ENCODE assay signal across 19 cellular contexts in genomic region chr16:67964477-67965131, GRCh38. TPM values are rescaled to one million over a fixed set of nuclear protein-coding genes. Genes with fewer than 3 reads are reported as not detected.
A peak's percentile ranks its signal among the peaks of the same experiment; 100 is the strongest.
DNase-seq lines count a peak whose midpoint lies in the region; ATAC-seq, FAIRE-seq and TF ChIP-seq lines count a peak whose summit lies in the region.
"Had no signal": no experiment of that assay in that cellular context is flagged by ENCODE, and none has a peak within 500 bp of the region (broad histone marks: within the 10 kb centered on the region; RNA-seq: fewer than 3 reads in every experiment).

No MANE protein-coding gene starts in this region.

- 0 out of 2 replicates have a peak overlapping the region, but pooled peaks have one; percentile 54 for H4K8ac ChIP-seq in H1 (ENCODE audit: extremely low read depth, insufficient read depth, low read length)

- H3K4me3 Mint-ChIP-seq in CD4-positive, CD25-positive, alpha-beta regulatory T cell, result peak overlapping the region in 1 of 4 donors; percentile 98
- H3K4me3 Mint-ChIP-seq in T-helper 17 cell, result no peak overlapping the region

- no peak overlapping the region for H3K14ac ChIP-seq in H1 (ENCODE audit: insufficient read length)

- H3K27ac ChIP-seq in CD4-positive, CD25-positive, alpha-beta regulatory T cell (ENCODE audit: insufficient read depth, low read length, poor library complexity, severe bottlenecking), result no peak overlapping the region
- H3K27ac ChIP-seq in HEK293 (ENCODE audit: extremely low read depth, low read depth, low read length) (no peak overlapping the region), H1 (ENCODE audit: low read depth, low read length) (no peak overlapping the region), parathyroid adenoma (peak overlapping the region; percentile 70)

- peaks cover 0 to 25% of the 10 kb centered on the region in 2 experiments for H4K20me1 ChIP-seq in H1 (replicated peaks in 1 of 2; ENCODE audit: control insufficient read depth in 1 of 2, insufficient read depth in 2 of 2, low read length in 2 of 2)

- H2AK5ac ChIP-seq in H1 (ENCODE audit: low read depth, low read length), result 0 out of 2 replicates have a peak overlapping the region, but pooled peaks have one; percentile 43

- TF ChIP-seq CTCF in HEK293 (tag by site-specific recombination; IDR thresholded peaks at IDR 0.05) (no peak), H1 (IDR thresholded peaks at IDR 0.05; ENCODE audit: control extremely low read depth in 1 of 3, insufficient read depth in 1 of 3, low read depth in 1 of 3, low read length in 3 of 3) (no peak), parathyroid adenoma (IDR thresholded peaks at IDR 0.05) (no peak)

- H2AFZ ChIP-seq in H1 (ENCODE audit: low read length) (no peak overlapping the region), parathyroid adenoma (no peak overlapping the region)

- no peak overlapping the region; a peak in 1 of 7 replicates for H3K9ac ChIP-seq in H1 (replicated peaks in 1 of 4; ENCODE audit: extremely low read depth in 1 of 4, low read depth in 3 of 4, low read length in 3 of 4)
- no peak overlapping the region for H3K9ac ChIP-seq in parathyroid adenoma

- TF ChIP-seq RAD21 in H1 (IDR thresholded peaks at IDR 0.05 in 1 of 2, conservative IDR thresholded peaks at IDR 0.05 in 1 of 2; ENCODE audit: low read depth in 2 of 2, low read length in 2 of 2), result no peak

- peaks cover 20% of the 10 kb centered on the region; the same call in 1 of the 2 replicates for H3K79me1 ChIP-seq in H1 (ENCODE audit: low read depth, low read length)

- POLR2A ChIA-PET in HEK293 (lab: Yijun Ruan, JAX) (interaction anchor here (0.7 to 1.3 kb wide), 2 partner anchors 17 to 58 kb away, joined by 3 to 4 read pairs; partner anchors contain the start of genes DDX28 and DUS2), H1 (lab: Charles Lee; ENCODE audit: partially characterized antibody) (interaction anchor here (0.6 to 3.9 kb wide), 12 partner anchors 8 to 417 kb away, joined by 3 to 26 read pairs (median 3); partner anchors contain the start of genes DDX28, DUS2, EDC4 and PSMB10)

- no peak overlapping the region for H3K18ac ChIP-seq in H1 (ENCODE audit: extremely low read depth, low read length)

- ATAC-seq in CD4-positive, CD25-positive, alpha-beta regulatory T cell (ENCODE audit: low read depth in 2 of 2), result no peak
- no peak for ATAC-seq in HG03571 (IDR thresholded peaks at IDR 0.05; ENCODE audit: unreplicated experiment)
- no peak for ATAC-seq in T-helper 17 cell
- ATAC-seq: esophagus mucosa had no signal

- no peak for TF ChIP-seq EP300 in H1 (IDR thresholded peaks at IDR 0.05; ENCODE audit: borderline replicate concordance in 1 of 2, low read depth in 2 of 2, low read length in 2 of 2)

- 94% methylated on average over 6 of the region's 6 CpGs; no CpG with 5 or more reads in 1 of the 2 experiments for WGBS in H1 (ENCODE audit: extremely low coverage in 1 of 2, insufficient coverage in 1 of 2, insufficient read length in 1 of 2, insufficient replicate concordance in 2 of 2, low coverage in 1 of 2, low lambda C conversion rate in 2 of 2, missing lambda C conversion rate in 1 of 2), 2 experiments

- H3K23me2 ChIP-seq in H1 (ENCODE audit: low read depth, low read length), result peaks cover 7% of the 10 kb centered on the region; the same call in 1 of the 2 replicates

- H3K4me1 Mint-ChIP-seq in CD4-positive, CD25-positive, alpha-beta regulatory T cell, result peaks cover 5 to 38% (median 24%) of the 10 kb centered on the region in 4 donors
- H3K4me1 Mint-ChIP-seq in T-helper 17 cell, result peaks cover 20% of the 10 kb centered on the region

- no peak for FAIRE-seq in H1 (lab: Jason Lieb, UNC)

- no peaks in the 10 kb centered on the region for H3K27me3 ChIP-seq in CD4-positive, CD25-positive, alpha-beta regulatory T cell (ENCODE audit: control insufficient read depth, insufficient read depth, low read length)
- H3K27me3 ChIP-seq in H1 (replicated peaks in 1 of 4; ENCODE audit: control insufficient read depth in 3 of 4, extremely low read depth in 1 of 4, insufficient read depth in 3 of 4, low read length in 3 of 4), result no peaks in the 10 kb centered on the region
- no peaks in the 10 kb centered on the region for H3K27me3 ChIP-seq in parathyroid adenoma (ENCODE audit: control insufficient read depth, insufficient read depth, low read length)
- H3K27me3 ChIP-seq: BE2C had no signal

- no peak overlapping the region for H4K91ac ChIP-seq in H1 (replicated peaks; ENCODE audit: insufficient read length, low read length)

- H3K36me3 Mint-ChIP-seq in CD4-positive, CD25-positive, alpha-beta regulatory T cell, result peaks cover 9% of the 10 kb centered on the region
- peaks cover 4% of the 10 kb centered on the region for H3K36me3 Mint-ChIP-seq in T-helper 17 cell (ENCODE audit: low read depth)

- no peak overlapping the region for H3K4me3 ChIP-seq in CD4-positive, CD25-positive, alpha-beta regulatory T cell (ENCODE audit: low read depth, low read length)
- H3K4me3 ChIP-seq in HEK293 (ENCODE audit: low read depth, low read length) (no peak overlapping the region), H1 (ENCODE audit: extremely low read depth in 1 of 4, insufficient read depth in 2 of 4, low read depth in 3 of 4, low read length in 4 of 4) (no peak overlapping the region), parathyroid adenoma (ENCODE audit: low read depth, low read length) (no peak overlapping the region)
- H3K4me3 ChIP-seq: smooth muscle cell had no signal

- no peak overlapping the region for H3K56ac ChIP-seq in H1 (replicated peaks; ENCODE audit: insufficient read length, low read depth, low read length)

- H3K79me2 ChIP-seq in H1 (ENCODE audit: control insufficient read depth in 1 of 2, insufficient read depth in 2 of 2, low read length in 2 of 2) (peaks cover 0 to 4% of the 10 kb centered on the region in 2 experiments; a peak in 2 of 4 replicates), parathyroid adenoma (peaks cover 25% of the 10 kb centered on the region)

- H3K27ac Mint-ChIP-seq in CD4-positive, CD25-positive, alpha-beta regulatory T cell, result peak overlapping the region; percentile 12 to 48 (median 17)
- H3K27ac Mint-ChIP-seq in T-helper 17 cell, result no peak overlapping the region

- no peaks in the 10 kb centered on the region for H3K9me3 ChIP-seq in CD4-positive, CD25-positive, alpha-beta regulatory T cell (ENCODE audit: control insufficient read depth in 2 of 2, low read length in 2 of 2)
- no peaks in the 10 kb centered on the region for H3K9me3 ChIP-seq in HEK293 (ENCODE audit: control insufficient read depth, insufficient read depth, low read depth, low read length)
- no peaks in the 10 kb centered on the region for H3K9me3 ChIP-seq in H1 (ENCODE audit: insufficient read depth in 2 of 2, low read depth in 1 of 2, low read length in 1 of 2)
- H3K9me3 ChIP-seq in parathyroid adenoma (ENCODE audit: control insufficient read depth, low read length), result no peaks in the 10 kb centered on the region
- H3K9me3 ChIP-seq in T-helper 17 cell (ENCODE audit: control insufficient read depth, low read length, poor library complexity, severe bottlenecking), result no peaks in the 10 kb centered on the region
- H3K9me3 ChIP-seq: BE2C had no signal

- peaks cover 24% of the 10 kb centered on the region for H3K4me1 ChIP-seq in CD4-positive, CD25-positive, alpha-beta regulatory T cell (ENCODE audit: control insufficient read depth, insufficient read depth, low read length, poor library complexity, severe bottlenecking)
- no peaks in the 10 kb centered on the region; the same call in none of the 2 replicates for H3K4me1 ChIP-seq in HEK293 (ENCODE audit: control insufficient read depth, insufficient read depth, low read length)
- peaks cover 6 to 25% (median 19%) of the 10 kb centered on the region in 4 experiments for H3K4me1 ChIP-seq in H1 (replicated peaks in 1 of 4; ENCODE audit: control insufficient read depth in 3 of 4, insufficient read depth in 4 of 4, low read length in 3 of 4)
- H3K4me1 ChIP-seq in parathyroid adenoma, result peaks cover 51% of the 10 kb centered on the region

- H4K5ac ChIP-seq in H1 (ENCODE audit: insufficient read length, low read depth, low read length), result no peak overlapping the region

- H3K4me2 ChIP-seq in H1 (ENCODE audit: insufficient read depth in 1 of 2, low read depth in 2 of 2, low read length in 2 of 2) (no peak overlapping the region; a peak in 2 of 4 replicates), parathyroid adenoma (ENCODE audit: low read length) (peak overlapping the region; percentile 8)

- H2BK120ac ChIP-seq in H1 (replicated peaks; ENCODE audit: low read depth, low read length), result no peak overlapping the region

- DNase-seq in CD4-positive, CD25-positive, alpha-beta regulatory T cell, result no peak
- DNase-seq in H1 (ENCODE audit: low read depth in 1 of 2, low spot score in 2 of 2) (no peak), SHP77 (lab: John Stamatoyannopoulos, UW) (no peak), T-helper 17 cell (no peak), CD1c-positive myeloid dendritic cell (ENCODE audit: extremely low spot score) (no peak)
- DNase-seq: activated gamma-delta T cell treated with Interleukin-2 at 50 U/mL for 16 hours; BE2C; DND-41; Karpas-422; NCI-H2081 treated with DMSO at 0.1 percent for 48 hours; occipital lobe; stimulated activated naive CD4-positive, alpha-beta T cell treated with Interleukin-2 at 50 U/mL for 16 hours had no signal

- H3K9me3 Mint-ChIP-seq in CD4-positive, CD25-positive, alpha-beta regulatory T cell, result no peaks in the 10 kb centered on the region

- H2BK12ac ChIP-seq in H1 (ENCODE audit: low read depth, low read length), result peak overlapping the region; percentile 27; the same call in 1 of the 2 replicates

- H3K23ac ChIP-seq in H1 (ENCODE audit: insufficient read length), result no peak overlapping the region

- peaks cover 11% of the 10 kb centered on the region for H3K36me3 ChIP-seq in CD4-positive, CD25-positive, alpha-beta regulatory T cell (ENCODE audit: control insufficient read depth, insufficient read depth, low read length)
- H3K36me3 ChIP-seq in HEK293 (ENCODE audit: control insufficient read depth in 2 of 2, insufficient read depth in 1 of 2, low read length in 2 of 2), result peaks cover 0 to 65% of the 10 kb centered on the region in 2 experiments; a peak in 2 of 3 replicates
- peaks cover 4 to 19% (median 16%) of the 10 kb centered on the region in 4 experiments; a peak in 5 of 8 replicates for H3K36me3 ChIP-seq in H1 (ENCODE audit: control insufficient read depth in 2 of 4, insufficient read depth in 4 of 4, low read length in 3 of 4)
- H3K36me3 ChIP-seq in parathyroid adenoma (ENCODE audit: control insufficient read depth, insufficient read depth, low read length), result no peaks in the 10 kb centered on the region
- H3K36me3 ChIP-seq: BE2C had no signal

- peak overlapping the region; percentile 35; the same call in 1 of the 2 replicates for H2BK5ac ChIP-seq in H1 (ENCODE audit: low read depth, low read length)

- no peak overlapping the region for H3K4ac ChIP-seq in H1 (replicated peaks; ENCODE audit: insufficient read length, low read depth, low read length)

- H2BK20ac ChIP-seq in H1 (ENCODE audit: low read length), result no peak overlapping the region

- TF ChIP-seq POLR2A in H1 (IDR thresholded peaks at IDR 0.05; ENCODE audit: control extremely low read depth in 1 of 2, low read depth in 2 of 2, low read length in 2 of 2), result no peak

- H3K27me3 Mint-ChIP-seq in CD4-positive, CD25-positive, alpha-beta regulatory T cell, result peaks cover 5% of the 10 kb centered on the region
- no peaks in the 10 kb centered on the region for H3K27me3 Mint-ChIP-seq in T-helper 17 cell

- peak overlapping the region; percentile 96; the same call in 1 of the 2 replicates for H2BK15ac ChIP-seq in H1 (ENCODE audit: low read length)

- CTCF ChIA-PET in HEK293 (lab: Yijun Ruan, JAX), result interaction anchor here (0.6 kb wide), 2 partner anchors 29 to 176 kb away, joined by 3 read pairs; no protein-coding TSS in a partner anchor
- CTCF ChIA-PET in H1 (lab: Charles Lee; ENCODE audit: partially characterized antibody), result interaction anchor here (0.7 to 10.9 kb wide), 13 partner anchors 14 to 301 kb away, joined by 3 to 90 read pairs (median 4); partner anchors contain the start of genes DPEP3, LCAT and SLC7A6

RNA-seq across cellular contexts. Expression of gene SLC12A4, which starts 3.8 kb away (rescaled TPM):
- total RNA-seq in CD4-positive, CD25-positive, alpha-beta regulatory T cell, result 30.4 TPM
- 1 to 10 TPM; 5.0 to 6.4 (median 5.8) TPM for polyA plus RNA-seq in CD4-positive, CD25-positive, alpha-beta regulatory T cell
- total RNA-seq in H1 (2021; fragmentation: NEBNext Ultra II Directional; extraction: Animal tissue kit (Norgen Biotek cat#: 25700)), result 41.3 and 46.6 TPM in 2 replicates
- polyA plus RNA-seq in H1 (2011; rRNA removed), result 49.3 and 66.6 TPM in 2 replicates
- 35.5 TPM for polyA plus RNA-seq in H1 (2011; cell fraction: cytosol; rRNA removed)
- polyA plus RNA-seq in H1 (2011; cell fraction: nucleus; rRNA removed), result 195 TPM
- polyA plus RNA-seq in H1 (2012, experiment 1 of 2), result 34.9 to 45.5 TPM (median 42.8 TPM) in 4 replicates
- polyA plus RNA-seq in H1 (2012, experiment 2 of 2), result 26.8 TPM
- 32.1 TPM for polyA plus RNA-seq in H1 (2013, experiment 1 of 2)
- polyA plus RNA-seq in H1 (2013, experiment 2 of 2), result 31.3 TPM
- 65.4 and 66.1 TPM in 2 replicates for polyA minus RNA-seq in H1 (2011; rRNA and poly(A)+ RNA removed)
- 40.2 TPM for polyA minus RNA-seq in H1 (2011; cell fraction: cytosol; rRNA and poly(A)+ RNA removed)
- polyA minus RNA-seq in H1 (2011; cell fraction: nucleus; rRNA and poly(A)+ RNA removed), result 80.2 TPM
- 10 to 100 TPM; 19.5 to 24.3 TPM for total RNA-seq in T-helper 17 cell

RNA-seq across cellular contexts. Expression of gene DPEP3, which starts 15.7 kb away (rescaled TPM):
- total RNA-seq in CD4-positive, CD25-positive, alpha-beta regulatory T cell, result 0.44 TPM
- under 1 TPM in 1 of 4 donors, not detected in 3; 0.19 TPM for polyA plus RNA-seq in CD4-positive, CD25-positive, alpha-beta regulatory T cell
- 9.9 and 10.6 TPM in 2 replicates for total RNA-seq in H1 (2021; fragmentation: NEBNext Ultra II Directional; extraction: Animal tissue kit (Norgen Biotek cat#: 25700))
- 6.5 and 12.7 TPM in 2 replicates for polyA plus RNA-seq in H1 (2011; rRNA removed)
- polyA plus RNA-seq in H1 (2011; cell fraction: cytosol; rRNA removed), result 5.6 TPM
- 14.0 TPM for polyA plus RNA-seq in H1 (2011; cell fraction: nucleus; rRNA removed)
- 5.9 to 9.4 TPM (median 8.9 TPM) in 4 replicates for polyA plus RNA-seq in H1 (2012, experiment 1 of 2)
- 11.5 TPM for polyA plus RNA-seq in H1 (2012, experiment 2 of 2)
- 12.1 TPM for polyA plus RNA-seq in H1 (2013, experiment 1 of 2)
- polyA plus RNA-seq in H1 (2013, experiment 2 of 2), result 10.7 TPM
- polyA minus RNA-seq in H1 (2011; rRNA and poly(A)+ RNA removed), result 2.9 and 5.2 TPM in 2 replicates
- 3.7 TPM for polyA minus RNA-seq in H1 (2011; cell fraction: cytosol; rRNA and poly(A)+ RNA removed)
- 3.0 TPM for polyA minus RNA-seq in H1 (2011; cell fraction: nucleus; rRNA and poly(A)+ RNA removed)
- under 1 TPM; 0.22 to 0.68 TPM for total RNA-seq in T-helper 17 cell
- total RNA-seq: dermis microvascular lymphatic vessel endothelial cell, occipital lobe, SK-MEL-5, smooth muscle cell had no signal
- polyA plus RNA-seq: smooth muscle cell had no signal

RNA-seq across cellular contexts. Expression of gene LCAT, which starts 20.7 kb away (rescaled TPM):
- 11.0 TPM for total RNA-seq in CD4-positive, CD25-positive, alpha-beta regulatory T cell
- polyA plus RNA-seq in CD4-positive, CD25-positive, alpha-beta regulatory T cell, result under 1 TPM; 0.25 to 0.77 (median 0.59) TPM
- 14.9 and 19.6 TPM in 2 replicates for total RNA-seq in H1 (2021; fragmentation: NEBNext Ultra II Directional; extraction: Animal tissue kit (Norgen Biotek cat#: 25700))
- polyA plus RNA-seq in H1 (2011; rRNA removed), result 9.4 and 11.6 TPM in 2 replicates
- 9.3 TPM for polyA plus RNA-seq in H1 (2011; cell fraction: cytosol; rRNA removed)
- polyA plus RNA-seq in H1 (2011; cell fraction: nucleus; rRNA removed), result 62.0 TPM
- 19.5 to 25.9 TPM (median 21.2 TPM) in 4 replicates for polyA plus RNA-seq in H1 (2012, experiment 1 of 2)
- polyA plus RNA-seq in H1 (2012, experiment 2 of 2), result 22.3 TPM
- 15.8 TPM for polyA plus RNA-seq in H1 (2013, experiment 1 of 2)
- polyA plus RNA-seq in H1 (2013, experiment 2 of 2), result 13.4 TPM
- 1.4 and 2.8 TPM in 2 replicates for polyA minus RNA-seq in H1 (2011; rRNA and poly(A)+ RNA removed)
- polyA minus RNA-seq in H1 (2011; cell fraction: cytosol; rRNA and poly(A)+ RNA removed), result 7.0 TPM
- polyA minus RNA-seq in H1 (2011; cell fraction: nucleus; rRNA and poly(A)+ RNA removed), result 8.9 TPM
- 1 to 10 TPM; 4.6 to 5.7 TPM for total RNA-seq in T-helper 17 cell

RNA-seq across cellular contexts. Expression of gene PSMB10, which starts 28.0 kb away (rescaled TPM):
- 136 TPM for total RNA-seq in CD4-positive, CD25-positive, alpha-beta regulatory T cell
- 100 to 1,000 TPM; 478 to 673 (median 596) TPM for polyA plus RNA-seq in CD4-positive, CD25-positive, alpha-beta regulatory T cell
- 32.1 and 38.8 TPM in 2 replicates for total RNA-seq in H1 (2021; fragmentation: NEBNext Ultra II Directional; extraction: Animal tissue kit (Norgen Biotek cat#: 25700))
- 61.9 and 81.7 TPM in 2 replicates for polyA plus RNA-seq in H1 (2011; rRNA removed)
- polyA plus RNA-seq in H1 (2011; cell fraction: cytosol; rRNA removed), result 47.2 TPM
- 36.5 TPM for polyA plus RNA-seq in H1 (2011; cell fraction: nucleus; rRNA removed)
- 29.7 to 57.9 TPM (median 50.6 TPM) in 4 replicates for polyA plus RNA-seq in H1 (2012, experiment 1 of 2)
- 57.3 TPM for polyA plus RNA-seq in H1 (2012, experiment 2 of 2)
- polyA plus RNA-seq in H1 (2013, experiment 1 of 2), result 64.3 TPM
- 57.8 TPM for polyA plus RNA-seq in H1 (2013, experiment 2 of 2)
- polyA minus RNA-seq in H1 (2011; rRNA and poly(A)+ RNA removed), result 4.0 and 6.0 TPM in 2 replicates
- polyA minus RNA-seq in H1 (2011; cell fraction: cytosol; rRNA and poly(A)+ RNA removed), result 15.5 TPM
- polyA minus RNA-seq in H1 (2011; cell fraction: nucleus; rRNA and poly(A)+ RNA removed), result 14.2 TPM
- total RNA-seq in T-helper 17 cell, result 100 to 1,000 TPM in 1 of 2 donors, 10 to 100 TPM in 1; 93.7 to 119 TPM

RNA-seq across cellular contexts. Expression of gene CTRL, which starts 32.9 kb away (rescaled TPM):
- total RNA-seq in CD4-positive, CD25-positive, alpha-beta regulatory T cell, result 8.0 TPM
- polyA plus RNA-seq in CD4-positive, CD25-positive, alpha-beta regulatory T cell, result 1 to 10 TPM in 2 of 4 donors, under 1 TPM in 2; 0.21 to 2.9 (median 1.1) TPM
- total RNA-seq in H1 (2021; fragmentation: NEBNext Ultra II Directional; extraction: Animal tissue kit (Norgen Biotek cat#: 25700)), result 1.7 and 5.0 TPM in 2 replicates
- 4.0 and 4.2 TPM in 2 replicates for polyA plus RNA-seq in H1 (2011; rRNA removed)
- 2.6 TPM for polyA plus RNA-seq in H1 (2011; cell fraction: cytosol; rRNA removed)
- polyA plus RNA-seq in H1 (2011; cell fraction: nucleus; rRNA removed), result 5.7 TPM
- 3.4 to 4.9 TPM (median 3.9 TPM) in 4 replicates for polyA plus RNA-seq in H1 (2012, experiment 1 of 2)
- 5.9 TPM for polyA plus RNA-seq in H1 (2012, experiment 2 of 2)
- polyA plus RNA-seq in H1 (2013, experiment 1 of 2), result 1.9 TPM
- 1.7 TPM for polyA plus RNA-seq in H1 (2013, experiment 2 of 2)
- polyA minus RNA-seq in H1 (2011; rRNA and poly(A)+ RNA removed), result 1.3 and 1.5 TPM in 2 replicates
- 1.0 TPM for polyA minus RNA-seq in H1 (2011; cell fraction: cytosol; rRNA and poly(A)+ RNA removed)
- polyA minus RNA-seq in H1 (2011; cell fraction: nucleus; rRNA and poly(A)+ RNA removed), result 0.90 TPM
- total RNA-seq in T-helper 17 cell, result 1 to 10 TPM; 6.7 to 8.4 TPM
